19 cellular contexts compared by ENCODE assay signal in the genomic region with DNA sequence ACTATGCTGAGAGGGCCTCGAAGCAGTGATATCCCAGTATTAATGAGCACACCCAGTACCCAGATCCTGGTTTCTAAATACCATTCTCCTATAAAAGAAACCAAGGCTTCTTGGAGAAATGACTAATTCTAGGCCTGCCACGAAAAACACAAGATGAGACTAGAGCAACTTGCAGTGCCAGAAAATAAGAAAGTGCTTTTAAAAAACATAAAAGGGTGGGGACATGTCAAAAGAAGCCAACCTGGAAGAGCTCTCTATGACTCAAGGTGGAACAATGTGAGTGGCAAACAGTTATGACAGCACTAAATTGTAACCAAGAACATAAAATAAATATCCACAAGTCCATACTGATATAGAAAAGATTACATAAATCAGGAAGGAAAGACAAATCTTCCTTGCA.
DNase-seq lines count a peak whose midpoint lies in the region; TF ChIP-seq lines count a peak whose summit lies in the region.
"Had no signal": no experiment of that assay in that cellular context is flagged by ENCODE, and none has a peak within 500 bp of the region (broad histone marks: within the 10 kb centered on the region; RNA-seq: fewer than 3 reads in every experiment).

No MANE protein-coding gene starts in this region.

- in situ Hi-C loops in KBM-7 (cut with MboI; ENCODE audit: low pct_unique_long_range_greater_than_20kb, low sequenced_read_pairs), result no loop called here

- DNase-seq in A172 (ENCODE audit: low spot score) (peak; percentile 36), GM04504 (ENCODE audit: low read depth) (peak; percentile 2), RPMI7951 (ENCODE audit: low read depth) (peak; percentile 4), fibroblast of mammary gland (ENCODE audit: low read depth) (peak; percentile 52), hepatic stellate cell (ENCODE audit: low spot score) (no peak), KBM-7 (no peak), NCI-H2227 (lab: John Stamatoyannopoulos, UW; ENCODE audit: unreplicated experiment) (no peak), NCI-H146 (lab: John Stamatoyannopoulos, UW) (no peak)
- DNase-seq: activated CD4-positive, CD25-positive, alpha-beta regulatory T cell; activated CD8-positive, alpha-beta T cell treated with anti-CD3 and anti-CD28 coated beads, Interleukin-2, amount 10 ng/mL, durations not matched to agents 7 days and 5 days; adrenal gland; central memory CD4-positive, alpha-beta T cell; left lung; NCI-H1092 treated with DMSO at 0.1 percent for 48 hours; NCI-H524; nephron progenitor cell; right lobe of liver; thyroid gland had no signal

- no peak overlapping the region for H3K4me3 ChIP-seq in fibroblast of mammary gland (ENCODE audit: control insufficient read depth, low read depth, low read length)
- H3K4me3 ChIP-seq: adrenal gland, GM23338, left lung, right lobe of liver, thyroid gland had no signal

- no peak for TF ChIP-seq CTCF in fibroblast of mammary gland (conservative IDR thresholded peaks at IDR 0.05; ENCODE audit: control insufficient read depth, insufficient read depth, low read depth, low read length)

Comparison
In these comparisons a context has a peak if more than half of its experiments do, and no peak if none do; other contexts are left out.
1. DNase-seq: peak in A172 (single experiment), GM04504 (single experiment), RPMI7951 (single experiment) and fibroblast of mammary gland (single experiment); none in hepatic stellate cell (single experiment), KBM-7 (single experiment), NCI-H2227 (single experiment) and NCI-H146 (single experiment).